8 cellular contexts compared by ENCODE assay signal in the genomic region with DNA sequence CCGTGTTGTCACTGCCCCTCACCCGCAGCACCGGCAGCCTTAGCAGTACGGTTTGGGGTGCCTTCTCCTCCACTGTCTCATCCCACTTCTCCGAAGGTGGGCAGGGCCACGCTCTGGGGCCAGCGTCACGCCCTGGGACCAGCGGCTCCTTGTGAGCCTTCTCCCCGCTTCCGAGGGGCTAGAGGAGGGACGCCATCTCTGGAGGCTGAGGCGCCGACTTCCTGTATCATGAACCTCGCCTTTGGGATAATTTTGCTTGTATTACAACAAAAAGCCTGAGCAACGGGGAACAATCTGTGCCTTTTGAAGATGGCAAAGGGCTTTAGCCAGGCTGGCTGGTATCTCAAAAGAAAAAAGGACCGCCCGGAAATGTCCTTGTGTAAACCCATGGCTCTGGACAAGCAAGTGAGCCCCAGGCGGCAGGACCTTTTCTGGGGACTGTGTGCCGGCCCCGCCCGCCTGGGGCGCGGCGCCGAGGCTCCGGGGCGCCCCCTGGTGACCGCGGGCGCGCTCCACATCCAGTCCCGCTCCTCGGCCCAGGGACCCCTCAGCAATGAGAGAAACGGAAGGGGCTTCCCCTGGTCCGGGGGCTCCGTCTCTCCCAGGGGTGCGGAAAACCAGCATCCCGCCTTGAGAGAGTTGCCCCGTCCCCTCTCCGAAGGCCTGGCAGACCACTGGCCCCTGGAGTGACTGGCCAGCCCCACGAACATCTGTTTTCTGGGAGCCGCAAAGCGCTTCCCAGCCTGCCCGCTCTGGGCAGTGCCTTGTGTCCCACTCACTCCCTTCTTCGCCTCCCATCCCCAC. TPM values are rescaled to one million over a fixed set of nuclear protein-coding genes. Genes with fewer than 3 reads are reported as not detected.
DNase-seq lines count a peak whose midpoint lies in the region; ATAC-seq and TF ChIP-seq lines count a peak whose summit lies in the region.

No MANE protein-coding gene starts in this region.

- H3K4me1 ChIP-seq in heart left ventricle (peaks cover 9 to 92% (median 59%) of the 10 kb centered on the region in 12 donors), vagina (peaks cover 47% of the 10 kb centered on the region)

- intact Hi-C loops in Calu3 (cut with micrococcal nuclease; ENCODE audit: unreplicated experiment): loop anchor here (1.0 to 2.0 kb wide), 2 partner anchors 34 to 42 kb away; no protein-coding TSS in a partner anchor
- intact Hi-C loops in heart left ventricle (cut with DNase I): loop anchor here (1.0 to 10.0 kb wide), 7 partner anchors 16 to 1300 kb away; partner anchors contain the start of gene RASSF4 (in 1 of the 10)
- intact Hi-C loops in vagina (cut with DNase I): loop anchor here (5.0 kb wide), 1 partner anchor 43 kb away; no protein-coding TSS in a partner anchor

- no peak overlapping the region for H3K27ac Mint-ChIP-seq in Calu3 (ENCODE audit: unreplicated experiment)

- ATAC-seq in GM19438 (IDR thresholded peaks at IDR 0.05; ENCODE audit: low read depth, unreplicated experiment) (peak; percentile 79), HG03520 (IDR thresholded peaks at IDR 0.05; ENCODE audit: unreplicated experiment) (peak; percentile 80), heart left ventricle (peak; percentile 34 to 79 (median 67))

- H3K27me3 ChIP-seq in heart left ventricle (no peaks in the 10 kb centered on the region), vagina (no peaks in the 10 kb centered on the region)

- peak overlapping the region; percentile 54 to 97 (median 90) for H3K27ac ChIP-seq in heart left ventricle
- peak overlapping the region; percentile 95 for H3K27ac ChIP-seq in vagina

- CTCF ChIA-PET in Calu3 (lab: Charles Lee): interaction anchor here (0.6 to 1.8 kb wide), 6 partner anchors 18 to 147 kb away, joined by 3 to 30 read pairs (median 8); no protein-coding TSS in a partner anchor

- H3K9me3 Mint-ChIP-seq in Calu3 (ENCODE audit: low read depth, unreplicated experiment): no peaks in the 10 kb centered on the region

- H3K4me3 ChIP-seq in heart left ventricle: peak overlapping the region in 11 of 12 donors; percentile 5 to 92 (median 69)
- peak overlapping the region; percentile 41 to 54 for H3K4me3 ChIP-seq in vagina

- H3K9me3 ChIP-seq in heart left ventricle: no peaks in the 10 kb centered on the region
- no peaks in the 10 kb centered on the region for H3K9me3 ChIP-seq in vagina

- WGBS in heart left ventricle, 4 donors: 3 to 8% (median 7%) methylated on average over 34 to 46 of the region's 46 CpGs

- peak overlapping the region; percentile 52 for H3K4me3 Mint-ChIP-seq in Calu3 (ENCODE audit: low read depth, unreplicated experiment)

- DNase-seq in Calu3 (peak; percentile 80), SKM-1 (lab: John Stamatoyannopoulos, UW; ENCODE audit: unreplicated experiment) (peak; percentile 23), heart left ventricle (peak; percentile 76 to 86 (median 82)), pons (ENCODE audit: low spot score) (peak; percentile 77), vagina (ENCODE audit: extremely low spot score in 2 of 2) (no peak)
- peak; percentile 40 for DNase-seq in activated naive CD8-positive, alpha-beta T cell treated with anti-CD3 and anti-CD28 coated beads, Interleukin-2, amount 50 U/mL, for 16 hours (ENCODE audit: low read depth, low spot score)

- H3K27me3 Mint-ChIP-seq in Calu3 (ENCODE audit: unreplicated experiment): no peaks in the 10 kb centered on the region

- peaks cover 18% of the 10 kb centered on the region for H3K36me3 Mint-ChIP-seq in Calu3 (ENCODE audit: insufficient read depth, unreplicated experiment)

- H3K4me1 Mint-ChIP-seq in Calu3 (ENCODE audit: low read depth, unreplicated experiment): peaks cover 28% of the 10 kb centered on the region

- H3K36me3 ChIP-seq in heart left ventricle: peaks cover 0 to 60% (median 44%) of the 10 kb centered on the region in 9 donors
- H3K36me3 ChIP-seq in vagina: peaks cover 0 to 4% of the 10 kb centered on the region in 2 donors

- TF ChIP-seq POLR2A in heart left ventricle (IDR thresholded peaks at IDR 0.05) (peak in 1 of 2 donors; percentile 61), vagina (IDR thresholded peaks at IDR 0.05) (no peak)

- TF ChIP-seq CTCF in Calu3 (IDR thresholded peaks at IDR 0.05; ENCODE audit: unreplicated experiment) (peak; percentile 94), heart left ventricle (IDR thresholded peaks at IDR 0.05) (peak; percentile 92 to 100 (median 98)), vagina (IDR thresholded peaks at IDR 0.05) (peak; percentile 65 to 99 (median 97))

- BruUV-seq in Calu3 (replicated peaks; lab: Mats Ljungman, UMichigan): no TSS peak

RNA-seq across cellular contexts. Expression of gene DEPP1, which starts 3.8 kb away (rescaled TPM):
- total RNA-seq in Calu3 (2022) (11.1 and 16.5 TPM in 2 replicates), heart left ventricle (10 to 100 TPM; 11.0 to 76.5 (median 22.7) TPM), vagina (155 TPM)
- polyA plus RNA-seq in heart left ventricle: 10 to 100 TPM; 19.1 to 37.9 TPM

RNA-seq across cellular contexts. Expression of gene RASSF4, which starts 15.2 kb away (rescaled TPM):
- 2.2 and 2.4 TPM in 2 replicates for total RNA-seq in Calu3 (2022)
- total RNA-seq in heart left ventricle: 100 to 1,000 TPM in 4 of 9 donors, 10 to 100 TPM in 5; 64.4 to 125 (median 89.5) TPM
- polyA plus RNA-seq in heart left ventricle: 10 to 100 TPM; 48.3 to 66.2 TPM
- 29.2 TPM for total RNA-seq in vagina

RNA-seq across cellular contexts. Expression of gene ZNF22, which starts 25.9 kb away (rescaled TPM):
- 10.8 and 11.9 TPM in 2 replicates for total RNA-seq in Calu3 (2022)
- 10 to 100 TPM; 12.7 to 16.8 (median 14.6) TPM for total RNA-seq in heart left ventricle
- polyA plus RNA-seq in heart left ventricle: 10 to 100 TPM; 12.6 to 17.5 TPM
- total RNA-seq in vagina: 20.6 TPM

Comparison
In these comparisons a context has a peak if more than half of its experiments do, and no peak if none do; other contexts are left out.
1. DNase-seq: peak in Calu3 (single experiment), SKM-1 (single experiment), activated naive CD8-positive, alpha-beta T cell treated with anti-CD3 and anti-CD28 coated beads, Interleukin-2, amount 50 U/mL, for 16 hours (single experiment), heart left ventricle (5 of 5) and pons (single experiment); none in vagina (0 of 2).
2. Peak in every context shown above with its lines, with median percentiles within 50 percentile points of each other: CTCF ChIP-seq and ATAC-seq.